Comparison of ENCODE assay signal across 1 cellular context in the genomic region with DNA sequence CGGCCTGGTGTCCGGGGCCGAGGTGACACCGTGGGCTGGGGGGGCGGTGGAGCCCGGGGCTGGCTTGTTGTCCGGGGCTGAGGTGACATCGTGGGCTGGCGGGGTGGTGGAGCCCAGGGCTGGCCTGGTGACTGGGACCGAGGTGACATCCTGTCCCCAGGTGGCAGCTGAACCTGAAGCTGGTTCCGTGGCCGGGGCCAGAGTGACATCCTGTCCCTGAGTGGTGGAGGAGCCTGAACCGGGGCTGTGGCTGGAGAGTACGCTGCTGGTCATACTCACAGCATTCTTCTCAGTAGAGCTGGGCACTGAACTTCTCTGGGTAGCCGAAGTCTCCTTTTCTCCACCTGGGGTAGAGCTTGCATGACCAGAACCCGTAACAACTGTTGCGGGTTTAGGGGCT.
TF ChIP-seq lines count a peak whose summit lies in the region.

No MANE protein-coding gene starts in this region.

TF ChIP-seq in A549, 52 proteins besides CTCF, POLR2A, EP300 and RAD21 (continued from another document):
- TF ChIP-seq RFX5 (IDR thresholded peaks at IDR 0.05) (no peak), JUN (IDR thresholded peaks at IDR 0.05) (no peak), SMC3 (IDR thresholded peaks at IDR 0.05) (no peak), ZC3H11A (IDR thresholded peaks at IDR 0.05) (no peak)
